8 cellular contexts compared by ENCODE assay signal in genomic region chr2:85753525-85754312, GRCh38. TPM values are rescaled to one million over a fixed set of nuclear protein-coding genes. Genes with fewer than 3 reads are reported as not detected.
DNase-seq lines count a peak whose midpoint lies in the region; ATAC-seq and TF ChIP-seq lines count a peak whose summit lies in the region.

Gene ATOH8 (plus strand): TSS chr2:85753991. CDS start chr2:85754190, 199 bp downstream.

- CTCF ChIA-PET in CD8-positive, alpha-beta memory T cell (lab: Charles Lee) = interaction anchor here (0.9 to 3.1 kb wide), 4 partner anchors 11 to 63 kb away, joined by 3 to 8 read pairs (median 3); no protein-coding TSS in a partner anchor

- no peaks in the 10 kb centered on the region for H3K9me3 ChIP-seq in CD8-positive, alpha-beta memory T cell (ENCODE audit: low read length)
- no peaks in the 10 kb centered on the region for H3K9me3 ChIP-seq in SK-N-MC (ENCODE audit: low read depth, low read length)

- peaks cover 44% of the 10 kb centered on the region for H3K27me3 ChIP-seq in CD8-positive, alpha-beta memory T cell (ENCODE audit: insufficient read depth, low read length, poor library complexity, severe bottlenecking)

- no peak within 1 kb of the TSS for H3K27ac ChIP-seq in CD8-positive, alpha-beta memory T cell (ENCODE audit: low read depth, low read length)
- peak within 1 kb of the TSS; percentile 64 for H3K27ac ChIP-seq in SK-N-MC
- H3K27ac ChIP-seq in coronary artery = peak within 1 kb of the TSS; percentile 89 to 91

- peak within 1 kb of the TSS; percentile 28 for H3K4me3 ChIP-seq in CD8-positive, alpha-beta memory T cell (ENCODE audit: low read length)
- H3K4me3 ChIP-seq in SK-N-MC (peak within 1 kb of the TSS; percentile 81), coronary artery (peak within 1 kb of the TSS; percentile 87)

- peak within 1 kb of the TSS; percentile 73 to 94 (median 83) for H3K4me3 Mint-ChIP-seq in CD8-positive, alpha-beta memory T cell

- intact Hi-C loops in left colon (cut with DNase I, micrococcal nuclease) = no loop called here

- peaks cover 14 to 30% (median 19%) of the 10 kb centered on the region in 3 donors for H3K4me1 Mint-ChIP-seq in CD8-positive, alpha-beta memory T cell

- DNase-seq in CD8-positive, alpha-beta memory T cell = no peak
- DNase-seq in SK-N-MC (ENCODE audit: low read depth, low spot score) (no peak), coronary artery (ENCODE audit: low spot score) (peak; percentile 88), left colon (peak; percentile 73 to 79), smooth muscle cell of the brain vasculature (ENCODE audit: low read depth, low spot score) (peak; percentile 77)

- peak within 1 kb of the TSS; percentile 51 for H3K9ac ChIP-seq in SK-N-MC (ENCODE audit: insufficient read length)

- peaks cover 48 to 67% of the 10 kb centered on the region in 2 donors for H3K27me3 Mint-ChIP-seq in CD8-positive, alpha-beta memory T cell

- H3K36me3 Mint-ChIP-seq in CD8-positive, alpha-beta memory T cell = no peaks in the 10 kb centered on the region

- H3K27ac Mint-ChIP-seq in CD8-positive, alpha-beta memory T cell = peak within 1 kb of the TSS in 2 of 8 donors; percentile 38 to 81

- peaks cover 10% of the 10 kb centered on the region for H3K4me1 ChIP-seq in CD8-positive, alpha-beta memory T cell (ENCODE audit: insufficient read depth, low read length)

- H3K9me3 Mint-ChIP-seq in CD8-positive, alpha-beta memory T cell = no peaks in the 10 kb centered on the region

- POLR2A ChIA-PET in CD8-positive, alpha-beta memory T cell (lab: Charles Lee) = no interaction called here

- no peaks in the 10 kb centered on the region for H3K36me3 ChIP-seq in CD8-positive, alpha-beta memory T cell (ENCODE audit: insufficient read depth, low read length)
- H3K36me3 ChIP-seq in SK-N-MC (ENCODE audit: insufficient read depth, low read length) = no peaks in the 10 kb centered on the region

- no peak for TF ChIP-seq CTCF in coronary artery (IDR thresholded peaks at IDR 0.05)

- ATAC-seq in HG03432 (IDR thresholded peaks at IDR 0.05; ENCODE audit: unreplicated experiment) (peak; percentile 44), left colon (peak; percentile 48), GM18511 (IDR thresholded peaks at IDR 0.05; ENCODE audit: unreplicated experiment) (no peak), HG03135 (IDR thresholded peaks at IDR 0.05; ENCODE audit: unreplicated experiment) (no peak)

RNA-seq across cellular contexts. Expression of gene ATOH8, which starts in this region (rescaled TPM):
- not detected for total RNA-seq in CD8-positive, alpha-beta memory T cell
- not detected for polyA plus RNA-seq in CD8-positive, alpha-beta memory T cell
- total RNA-seq in left colon = 1 to 10 TPM; 3.4 to 4.6 TPM

Comparison
In these comparisons a context has a peak if more than half of its experiments do, and no peak if none do; other contexts are left out.
1. RNA of gene ATOH8 (total RNA-seq): 3.4 to 4.6 TPM in left colon; not detected in CD8-positive, alpha-beta memory T cell; every median in the first group is over 4 times any median in the second.
2. DNase-seq: peak in coronary artery (single experiment), left colon (2 of 2) and smooth muscle cell of the brain vasculature (single experiment); none in CD8-positive, alpha-beta memory T cell (0 of 5) and SK-N-MC (single experiment).
3. H3K4me3 ChIP-seq: peak in every context shown above with its lines; median percentile 87 in coronary artery; 81 in SK-N-MC; 28 in CD8-positive, alpha-beta memory T cell.
4. ATAC-seq: peak in HG03432 (single experiment) and left colon (single experiment); none in GM18511 (single experiment) and HG03135 (single experiment).